In genomic region chr18:23981369-23981768, GRCh38 we compare ENCODE assay signal across 12 cellular contexts. TPM values are rescaled to one million over a fixed set of nuclear protein-coding genes. Genes with fewer than 3 reads are reported as not detected.
DNase-seq lines count a peak whose midpoint lies in the region; ATAC-seq and FAIRE-seq lines count a peak whose summit lies in the region.
"Had no signal": no experiment of that assay in that cellular context is flagged by ENCODE, and none has a peak within 500 bp of the region (broad histone marks: within the 10 kb centered on the region; RNA-seq: fewer than 3 reads in every experiment).

No MANE protein-coding gene starts in this region.

- CTCF ChIA-PET in CD8-positive, alpha-beta memory T cell (lab: Charles Lee) = interaction anchor here (0.9 to 2.1 kb wide), 4 partner anchors 9 to 15 kb away, joined by 3 to 5 read pairs (median 4); no protein-coding TSS in a partner anchor

- peak overlapping the region; percentile 45 for H3K4me3 Mint-ChIP-seq in memory B cell
- H3K4me3 Mint-ChIP-seq in CD8-positive, alpha-beta memory T cell = no peak overlapping the region

- peaks cover 21% of the 10 kb centered on the region for H3K4me1 Mint-ChIP-seq in memory B cell
- peaks cover 17 to 59% (median 46%) of the 10 kb centered on the region in 3 donors for H3K4me1 Mint-ChIP-seq in CD8-positive, alpha-beta memory T cell

- H3K27ac Mint-ChIP-seq in memory B cell = peak overlapping the region; percentile 58
- H3K27ac Mint-ChIP-seq in CD8-positive, alpha-beta memory T cell = peak overlapping the region in 3 of 8 donors; percentile 18 to 84 (median 27)

- intact Hi-C loops in cardiac septum (cut with DNase I) = no loop called here

- H3K4me1 ChIP-seq in CD8-positive, alpha-beta memory T cell (ENCODE audit: insufficient read depth, low read length) = peaks cover 13% of the 10 kb centered on the region

- FAIRE-seq in RCC 7860 (lab: Jason Lieb, UNC) = no peak
- FAIRE-seq: endometrium, G401.6, HTR-8/SVneo had no signal

- no peaks in the 10 kb centered on the region for H3K9me3 ChIP-seq in CD8-positive, alpha-beta memory T cell (ENCODE audit: low read length)

- DNase-seq in memory B cell (ENCODE audit: low spot score in 2 of 2) = peak; percentile 26 to 35
- DNase-seq in CD8-positive, alpha-beta memory T cell = no peak
- no peak for DNase-seq in RCC 7860 (ENCODE audit: low spot score)
- no peak for DNase-seq in cardiac septum (ENCODE audit: low spot score)
- DNase-seq in stimulated activated CD4-positive, alpha-beta T cell treated with anti-CD3 and anti-CD28 coated beads, Interleukin-4, amount 100 ng/mL, for 24 hours = no peak
- DNase-seq: left cardiac atrium had no signal

- H3K27me3 Mint-ChIP-seq in memory B cell = no peaks in the 10 kb centered on the region
- no peaks in the 10 kb centered on the region for H3K27me3 Mint-ChIP-seq in CD8-positive, alpha-beta memory T cell

- peaks cover 4% of the 10 kb centered on the region for H3K9me3 Mint-ChIP-seq in memory B cell
- H3K9me3 Mint-ChIP-seq in CD8-positive, alpha-beta memory T cell = peaks cover 0 to 8% (median 0%) of the 10 kb centered on the region in 5 donors

- peaks cover 5% of the 10 kb centered on the region for H3K36me3 Mint-ChIP-seq in memory B cell
- H3K36me3 Mint-ChIP-seq in CD8-positive, alpha-beta memory T cell = peaks cover 1 to 13% (median 5%) of the 10 kb centered on the region in 3 donors

- peak; percentile 93 for ATAC-seq in GM18502 (IDR thresholded peaks at IDR 0.05; ENCODE audit: poor library complexity, unreplicated experiment)
- peak; percentile 71 for ATAC-seq in GM21515 (IDR thresholded peaks at IDR 0.05; ENCODE audit: unreplicated experiment)
- ATAC-seq in HG03460 (IDR thresholded peaks at IDR 0.05; ENCODE audit: unreplicated experiment) = peak; percentile 91
- peak; percentile 99 for ATAC-seq in memory B cell (ENCODE audit: low read depth)

- H3K27me3 ChIP-seq in CD8-positive, alpha-beta memory T cell (ENCODE audit: insufficient read depth, low read length, poor library complexity, severe bottlenecking) = no peaks in the 10 kb centered on the region

- no peak overlapping the region for H3K4me3 ChIP-seq in CD8-positive, alpha-beta memory T cell (ENCODE audit: low read length)

- H3K36me3 ChIP-seq in CD8-positive, alpha-beta memory T cell (ENCODE audit: insufficient read depth, low read length) = no peaks in the 10 kb centered on the region

- POLR2A ChIA-PET in CD8-positive, alpha-beta memory T cell (lab: Charles Lee) = no interaction called here

- no peak overlapping the region for H3K27ac ChIP-seq in CD8-positive, alpha-beta memory T cell (ENCODE audit: low read depth, low read length)

RNA-seq across cellular contexts. Expression of gene TTC39C, which starts 33.2 kb away (rescaled TPM):
- total RNA-seq in CD8-positive, alpha-beta memory T cell = 10 to 100 TPM; 57.4 to 59.5 TPM
- polyA plus RNA-seq in CD8-positive, alpha-beta memory T cell = 80.2 TPM
- 9.2 TPM for total RNA-seq in cardiac septum

Comparison
In these comparisons a context has a peak if more than half of its experiments do, and no peak if none do; other contexts are left out.
1. DNase-seq: peak in memory B cell (2 of 2); none in CD8-positive, alpha-beta memory T cell (0 of 5), RCC 7860 (single experiment), cardiac septum (single experiment) and stimulated activated CD4-positive, alpha-beta T cell treated with anti-CD3 and anti-CD28 coated beads, Interleukin-4, amount 100 ng/mL, for 24 hours (single experiment).
2. Peak in every context shown above with its lines, with median percentiles within 50 percentile points of each other: ATAC-seq.